In the genomic region with DNA sequence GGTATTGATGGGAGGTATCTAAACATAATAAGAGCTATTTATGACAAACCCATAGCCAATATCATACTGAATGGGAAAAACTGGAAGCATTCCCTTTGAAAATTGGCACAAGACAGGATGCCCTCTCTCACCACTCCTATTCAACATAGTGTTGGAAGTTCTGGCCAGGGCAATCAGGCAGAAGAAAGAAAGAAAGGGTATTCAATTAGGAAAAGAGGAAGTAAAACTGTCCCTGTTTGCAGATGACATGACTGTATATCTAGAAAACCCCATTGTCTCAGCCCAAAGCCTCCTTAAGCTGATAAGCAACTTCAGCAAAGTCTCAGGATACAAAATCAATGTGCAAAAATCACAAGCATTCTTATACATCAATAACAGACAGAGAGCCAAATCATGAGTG, we compare ENCODE assay signal across 6 cellular contexts. TPM values are rescaled to one million over a fixed set of nuclear protein-coding genes. Genes with fewer than 3 reads are reported as not detected.
"Had no signal": no experiment of that assay in that cellular context is flagged by ENCODE, and none has a peak within 500 bp of the region (broad histone marks: within the 10 kb centered on the region; RNA-seq: fewer than 3 reads in every experiment).

No MANE protein-coding gene starts in this region.

RNA-seq across cellular contexts. Expression of gene ABCB4, which starts 6.3 kb away (rescaled TPM):
- total RNA-seq: activated CD4-positive, alpha-beta memory T cell treated with anti-CD3 and anti-CD28 coated beads, Interleukin-2, amount 10 ng/mL, durations not matched to agents 7 days and 5 days; activated CD4-positive, alpha-beta T cell treated with anti-CD3 and anti-CD28 coated beads, Interleukin-2, amount 10 ng/mL, durations not matched to agents 7 days and 5 days; activated CD8-positive, alpha-beta T cell treated with anti-CD3 and anti-CD28 coated beads, Interleukin-2, amount 10 ng/mL, durations not matched to agents 7 days and 5 days; activated T-helper 2 cell treated with anti-CD3 and anti-CD28 coated beads, Interferon-gamma antibody, Interleukin-2, Interleukin-4, amounts not matched to agents 10 μg/mL and 5 μg/mL and 100 μg/mL, durations not matched to agents 14 hours and 24 hours and 36 hours; ascending aorta; bronchial epithelial cell had no signal
